Comparison of ENCODE assay signal across 8 cellular contexts in genomic region chr1:53739109-53739681, GRCh38. TPM values are rescaled to one million over a fixed set of nuclear protein-coding genes. Genes with fewer than 3 reads are reported as not detected.
DNase-seq lines count a peak whose midpoint lies in the region; ATAC-seq and TF ChIP-seq lines count a peak whose summit lies in the region.

Gene GLIS1, minus strand, starts transcription at chr1:53739164. Its CDS starts 1,100 bp downstream, at chr1:53738064.

- peak within 1 kb of the TSS; percentile 19 to 72 for H3K9ac ChIP-seq in colonic mucosa (ENCODE audit: low read depth in 2 of 2, low read length in 2 of 2)

- H3K4me1 ChIP-seq in colonic mucosa, result peaks cover 6% of the 10 kb centered on the region

- DNase-seq in 8988T (peak; percentile 95), GM13977 (ENCODE audit: low spot score) (peak; percentile 98), NCI-H146 treated with DMSO at 0.1 percent for 48 hours (lab: John Stamatoyannopoulos, UW; ENCODE audit: unreplicated experiment) (peak; percentile 52), UCSD-AML1 (lab: John Stamatoyannopoulos, UW; ENCODE audit: unreplicated experiment) (peak; percentile 79), colonic mucosa (peak; percentile 81), left kidney (ENCODE audit: low read depth, low spot score) (peak; percentile 95)
- peak in 3 of 4 experiments; percentile 26 to 61 (median 36) for DNase-seq in stimulated activated CD4-positive, alpha-beta T cell treated with anti-CD3 and anti-CD28 coated beads, Interleukin-1b, Interleukin-23, amount 100 ng/mL, for 24 hours (ENCODE audit: low read depth in 4 of 4, low spot score in 1 of 4)

- TF ChIP-seq CTCF in GM13977 (IDR thresholded peaks at IDR 0.05; ENCODE audit: extremely low read depth, insufficient read depth, missing control alignments), result no peak
- no peak for TF ChIP-seq CTCF in colonic mucosa (IDR thresholded peaks at IDR 0.05)

- ATAC-seq in HG02884 (IDR thresholded peaks at IDR 0.05; ENCODE audit: unreplicated experiment), result peak; percentile 93

- no peaks in the 10 kb centered on the region for H3K36me3 ChIP-seq in colonic mucosa

- intact Hi-C loops in colonic mucosa (cut with DNase I), result no loop called here

- peaks cover 38% of the 10 kb centered on the region for H3K27me3 ChIP-seq in colonic mucosa

- H3K27ac ChIP-seq in colonic mucosa, result no peak within 1 kb of the TSS

- peak within 1 kb of the TSS; percentile 58 for H3K4me3 ChIP-seq in colonic mucosa

- H3K9me3 ChIP-seq in colonic mucosa, result no peaks in the 10 kb centered on the region

- in situ Hi-C loops in GM13977 (cut with MboI; ENCODE audit: low pct_unique_long_range_greater_than_20kb, low sequenced_read_pairs, unreplicated experiment), result no loop called here

RNA-seq across cellular contexts. Expression of gene GLIS1, which starts in this region (rescaled TPM):
- total RNA-seq in colonic mucosa, result under 1 TPM in 1 of 2 donors, not detected in 1; 0.16 TPM

Comparison
In these comparisons a context has a peak if more than half of its experiments do, and no peak if none do; other contexts are left out.
1. Peak in DNase-seq, H3K4me3 ChIP-seq and H3K9ac ChIP-seq in colonic mucosa; RNA of the gene not detected or under 1 TPM.
2. DNase-seq: peak in every context shown above with its lines; median percentile 98 in GM13977; 95 in 8988T; 95 in left kidney; 81 in colonic mucosa; 79 in UCSD-AML1; 52 in NCI-H146 treated with DMSO at 0.1 percent for 48 hours; 36 in stimulated activated CD4-positive, alpha-beta T cell treated with anti-CD3 and anti-CD28 coated beads, Interleukin-1b, Interleukin-23, amount 100 ng/mL, for 24 hours.